10 cellular contexts compared by ENCODE assay signal in the genomic region with DNA sequence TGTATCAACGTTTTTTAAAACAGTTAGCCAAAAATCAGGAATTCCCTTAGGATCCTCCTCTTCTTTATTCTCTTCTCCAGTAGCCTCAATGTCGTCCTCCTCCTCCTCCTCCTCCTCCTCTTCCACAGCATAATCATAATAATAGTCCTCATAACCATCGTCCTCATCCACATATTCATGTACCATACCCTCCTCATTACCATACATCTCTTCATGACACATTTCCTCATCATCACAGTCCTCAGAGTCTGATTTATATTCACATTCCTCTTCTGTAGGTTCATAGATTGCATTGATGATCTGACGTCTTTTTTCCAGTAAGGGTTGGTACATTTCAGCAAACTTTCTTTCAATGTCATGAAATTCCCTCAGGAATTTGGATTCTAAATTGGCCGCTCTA. TPM values are rescaled to one million over a fixed set of nuclear protein-coding genes. Genes with fewer than 3 reads are reported as not detected.
DNase-seq lines count a peak whose midpoint lies in the region; ATAC-seq, FAIRE-seq and TF ChIP-seq lines count a peak whose summit lies in the region.
"Had no signal": no experiment of that assay in that cellular context is flagged by ENCODE, and none has a peak within 500 bp of the region (broad histone marks: within the 10 kb centered on the region; RNA-seq: fewer than 3 reads in every experiment).

No MANE protein-coding gene starts in this region.

- H3K4me3 Mint-ChIP-seq in astrocyte (ENCODE audit: unreplicated experiment) = peak overlapping the region; percentile 95

- H3K4me1 Mint-ChIP-seq in astrocyte (ENCODE audit: low read depth, unreplicated experiment) = peaks cover 2% of the 10 kb centered on the region

- H3K27me3 Mint-ChIP-seq in astrocyte (ENCODE audit: low read depth, unreplicated experiment) = no peaks in the 10 kb centered on the region

- no peaks in the 10 kb centered on the region for H3K27me3 ChIP-seq in astrocyte (ENCODE audit: insufficient read depth, low read length)
- no peaks in the 10 kb centered on the region for H3K27me3 ChIP-seq in stomach smooth muscle (ENCODE audit: control insufficient read depth in 1 of 2, insufficient read depth in 2 of 2, low read length in 2 of 2)

- H3K36me3 ChIP-seq in astrocyte (ENCODE audit: insufficient read depth, low read length) (no peaks in the 10 kb centered on the region), stomach smooth muscle (ENCODE audit: control insufficient read depth in 2 of 2, insufficient read depth in 2 of 2, low read length in 2 of 2) (no peaks in the 10 kb centered on the region)

- TF ChIP-seq CTCF in astrocyte (IDR thresholded peaks at IDR 0.05; ENCODE audit: insufficient read depth, low read depth, low read length) = no peak

- no peaks in the 10 kb centered on the region for H3K9me3 Mint-ChIP-seq in astrocyte (ENCODE audit: unreplicated experiment)

- no peaks in the 10 kb centered on the region for H4K20me1 ChIP-seq in astrocyte (ENCODE audit: insufficient read depth, low read length)

- peak overlapping the region; percentile 84 for H3K4me2 ChIP-seq in astrocyte (ENCODE audit: low read length)

- H3K27ac ChIP-seq in astrocyte (ENCODE audit: low read depth, low read length) (no peak overlapping the region), stomach smooth muscle (ENCODE audit: low read length) (no peak overlapping the region)

- ATAC-seq in activated CD4-positive, CD25-positive, alpha-beta regulatory T cell treated with anti-CD3 and anti-CD28 coated beads, Interleukin-2, amount 50 U/mL, for 24 hours = peak; percentile 42 to 51
- no peak for ATAC-seq in GM21390 (IDR thresholded peaks at IDR 0.05; ENCODE audit: unreplicated experiment)

- H2AFZ ChIP-seq in astrocyte (ENCODE audit: low read depth, low read length) = no peak overlapping the region

- no peaks in the 10 kb centered on the region for H3K9me3 ChIP-seq in astrocyte (ENCODE audit: insufficient read depth, low read depth, low read length)
- H3K9me3 ChIP-seq in stomach smooth muscle (ENCODE audit: control insufficient read depth in 2 of 2, low read length in 2 of 2) = no peaks in the 10 kb centered on the region

- peak overlapping the region; percentile 58 for H3K4me3 ChIP-seq in astrocyte (ENCODE audit: insufficient read depth, low read depth, low read length)
- H3K4me3 ChIP-seq in stomach smooth muscle (ENCODE audit: low read length in 2 of 2) = peak overlapping the region; percentile 75 to 87

- FAIRE-seq in astrocyte (lab: Jason Lieb, UNC) (no peak), urothelium cell line (lab: Jason Lieb, UNC) (no peak)

- no peaks in the 10 kb centered on the region for H3K36me3 Mint-ChIP-seq in astrocyte (ENCODE audit: low read depth, unreplicated experiment)

- no peaks in the 10 kb centered on the region for H3K79me2 ChIP-seq in astrocyte (ENCODE audit: insufficient read depth, low read length)

- H3K27ac Mint-ChIP-seq in astrocyte (ENCODE audit: unreplicated experiment) = peak overlapping the region; percentile 83

- H3K9ac ChIP-seq in astrocyte (ENCODE audit: low read length) (peak overlapping the region; percentile 50), stomach smooth muscle (ENCODE audit: low read length in 2 of 2) (peak overlapping the region in 1 of 2 donors; percentile 76)

- DNase-seq in activated CD4-positive, CD25-positive, alpha-beta regulatory T cell (lab: John Stamatoyannopoulos, UW) = no peak
- no peak for DNase-seq in astrocyte (ENCODE audit: low read depth)
- peak; percentile 2 for DNase-seq in medulla oblongata (ENCODE audit: extremely low spot score)
- no peak for DNase-seq in stimulated activated CD4-positive, alpha-beta T cell treated with anti-CD3 and anti-CD28 coated beads, Interleukin-4, amount 100 ng/mL, for 4 hours
- DNase-seq in urothelium cell line (ENCODE audit: low spot score) = no peak
- DNase-seq: KBM-7, SIG-M5 had no signal

- H3K4me1 ChIP-seq in astrocyte (ENCODE audit: insufficient read depth, low read length) = no peaks in the 10 kb centered on the region
- no peaks in the 10 kb centered on the region for H3K4me1 ChIP-seq in stomach smooth muscle (ENCODE audit: control insufficient read depth, insufficient read depth, low read length)

RNA-seq across cellular contexts. Expression of a gene that starts 0.9 kb away (rescaled TPM):
- total RNA-seq in astrocyte = 7.2 and 8.3 TPM in 2 replicates
